ENCODE assay signal across 1 cellular context in genomic region chr22:32158712-32159533, GRCh38.
TF ChIP-seq lines count a peak whose summit lies in the region.

A gene with protein sequence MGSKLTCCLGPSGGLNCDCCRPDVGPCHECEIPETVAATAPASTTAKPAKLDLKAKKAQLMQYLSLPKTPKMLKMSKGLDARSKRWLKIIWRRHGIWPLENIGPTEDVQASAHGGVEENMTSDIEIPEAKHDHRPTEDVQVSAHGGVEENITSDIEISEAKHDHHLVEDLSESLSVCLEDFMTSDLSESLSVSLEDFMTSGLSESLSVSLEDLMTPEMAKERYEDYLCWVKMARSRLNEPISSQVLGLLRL (minus strand): TSS chr22:32159303. CDS start chr22:32159215, 88 bp downstream.

TF ChIP-seq in GM23338, 12 proteins besides CTCF, POLR2A, EP300 and RAD21:
- TF ChIP-seq ZNF462 (CRISPR knock-in tag; IDR thresholded peaks at IDR 0.05) (no peak), ZNF114 (CRISPR knock-in tag; IDR thresholded peaks at IDR 0.05) (no peak), POLR2AphosphoS5 (IDR thresholded peaks at IDR 0.05; ENCODE audit: low read depth) (no peak), STAT1 (IDR thresholded peaks at IDR 0.05; ENCODE audit: unreplicated experiment) (no peak), ZNF331 (CRISPR knock-in tag; IDR thresholded peaks at IDR 0.05; ENCODE audit: low read depth) (no peak), REST (IDR thresholded peaks at IDR 0.05; ENCODE audit: unreplicated experiment) (no peak), NANOG (IDR thresholded peaks at IDR 0.05; ENCODE audit: borderline replicate concordance) (no peak), EZH2phosphoT487 (IDR thresholded peaks at IDR 0.05; ENCODE audit: unreplicated experiment) (no peak), CREB1 (CRISPR knock-in tag; IDR thresholded peaks at IDR 0.05; ENCODE audit: low read depth) (no peak), EZH2 (IDR thresholded peaks at IDR 0.05; ENCODE audit: low read depth, unreplicated experiment) (no peak), JUNB (IDR thresholded peaks at IDR 0.05; ENCODE audit: unreplicated experiment) (no peak)
- TF ChIP-seq, protein P1, sequence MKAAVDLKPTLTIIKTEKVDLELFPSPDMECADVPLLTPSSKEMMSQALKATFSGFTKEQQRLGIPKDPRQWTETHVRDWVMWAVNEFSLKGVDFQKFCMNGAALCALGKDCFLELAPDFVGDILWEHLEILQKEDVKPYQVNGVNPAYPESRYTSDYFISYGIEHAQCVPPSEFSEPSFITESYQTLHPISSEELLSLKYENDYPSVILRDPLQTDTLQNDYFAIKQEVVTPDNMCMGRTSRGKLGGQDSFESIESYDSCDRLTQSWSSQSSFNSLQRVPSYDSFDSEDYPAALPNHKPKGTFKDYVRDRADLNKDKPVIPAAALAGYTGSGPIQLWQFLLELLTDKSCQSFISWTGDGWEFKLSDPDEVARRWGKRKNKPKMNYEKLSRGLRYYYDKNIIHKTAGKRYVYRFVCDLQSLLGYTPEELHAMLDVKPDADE (IDR thresholded peaks at IDR 0.05) = no peak
